Comparison of ENCODE assay signal across 8 cellular contexts in the genomic region with DNA sequence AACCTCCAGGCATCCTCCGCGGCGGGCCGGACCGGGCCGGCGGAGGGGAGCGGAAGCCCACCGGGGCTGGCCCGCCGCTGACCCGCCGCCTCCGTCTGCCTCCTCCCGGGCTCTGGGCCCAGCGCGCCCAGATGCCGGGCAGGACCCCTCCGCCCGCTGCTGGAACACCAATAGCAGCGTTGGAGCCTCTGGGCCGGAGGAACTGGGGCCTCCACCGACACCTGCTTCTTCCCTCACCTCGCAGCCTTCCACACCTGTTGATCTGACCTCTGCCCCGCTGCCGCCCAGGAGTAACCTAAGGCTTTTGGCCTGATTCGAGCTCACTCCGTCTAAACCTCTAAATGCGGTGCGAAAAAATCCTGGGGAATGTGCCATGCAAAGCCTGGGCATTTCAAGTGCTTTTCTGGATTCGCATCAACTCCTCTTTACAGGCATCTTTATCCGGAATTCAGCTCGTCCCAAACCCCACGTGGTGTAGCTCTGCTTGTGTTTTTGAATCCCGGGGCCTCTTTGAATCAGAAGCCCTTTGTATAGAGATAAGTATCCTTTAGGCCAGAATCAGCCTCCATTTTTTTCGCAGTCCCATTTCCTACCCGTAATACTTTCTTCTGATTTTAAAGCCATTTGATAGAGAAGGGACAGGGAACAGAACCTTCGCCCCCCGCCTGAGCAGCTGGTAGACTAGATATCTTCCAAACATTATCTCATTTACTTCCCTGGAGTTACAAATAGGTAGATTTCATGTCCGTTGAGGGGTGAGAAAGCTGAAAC. TPM values are rescaled to one million over a fixed set of nuclear protein-coding genes. Genes with fewer than 3 reads are reported as not detected.
DNase-seq lines count a peak whose midpoint lies in the region; ATAC-seq lines count a peak whose summit lies in the region.

No MANE protein-coding gene starts in this region.

- H3K4me3 ChIP-seq in rectal smooth muscle tissue (ENCODE audit: low read length), result peak overlapping the region; percentile 74

- H3K9me3 Mint-ChIP-seq in activated CD4-positive, alpha-beta T cell treated with anti-CD3 and anti-CD28 coated beads, Interleukin-2, amount 10 ng/mL, durations not matched to agents 24 days and 14 days, result no peaks in the 10 kb centered on the region
- H3K9me3 Mint-ChIP-seq in activated T-helper 2 cell treated with anti-CD3 and anti-CD28 coated beads, Interferon-gamma antibody, Interleukin-2, Interleukin-4, amounts not matched to agents 10 μg/mL and 5 μg/mL and 100 μg/mL, durations not matched to agents 14 hours and 24 hours and 36 hours, result no peaks in the 10 kb centered on the region

- H3K4me1 ChIP-seq in rectal smooth muscle tissue (ENCODE audit: control insufficient read depth, insufficient read depth, low read length), result peaks cover 23% of the 10 kb centered on the region

- no peaks in the 10 kb centered on the region for H3K36me3 Mint-ChIP-seq in activated CD4-positive, alpha-beta T cell treated with anti-CD3 and anti-CD28 coated beads, Interleukin-2, amount 10 ng/mL, durations not matched to agents 24 days and 14 days (ENCODE audit: low read depth)
- peaks cover 3% of the 10 kb centered on the region for H3K36me3 Mint-ChIP-seq in activated T-helper 2 cell treated with anti-CD3 and anti-CD28 coated beads, Interferon-gamma antibody, Interleukin-2, Interleukin-4, amounts not matched to agents 10 μg/mL and 5 μg/mL and 100 μg/mL, durations not matched to agents 14 hours and 24 hours and 36 hours (ENCODE audit: low read depth)

- intact Hi-C loops in activated CD4-positive, alpha-beta T cell treated with anti-CD3 and anti-CD28 coated beads, Interleukin-2, amount 10 ng/mL, durations not matched to agents 24 days and 14 days (cut with micrococcal nuclease), result loop anchor here (10.0 kb wide), 1 partner anchor 117 kb away; no protein-coding TSS in a partner anchor
- intact Hi-C loops in activated T-helper 2 cell treated with anti-CD3 and anti-CD28 coated beads, Interferon-gamma antibody, Interleukin-2, Interleukin-4, amounts not matched to agents 10 μg/mL and 5 μg/mL and 100 μg/mL, durations not matched to agents 14 hours and 24 hours and 36 hours (cut with micrococcal nuclease), result loop anchor here (5.0 kb wide), 1 partner anchor 115 kb away; no protein-coding TSS in a partner anchor

- peak; percentile 57 for DNase-seq in activated CD4-positive, alpha-beta T cell treated with anti-CD3 and anti-CD28 coated beads, Interleukin-2, amount 10 ng/mL, durations not matched to agents 24 days and 14 days
- no peak for DNase-seq in activated CD4-positive, alpha-beta T cell treated with anti-CD3 and anti-CD28 coated beads, Interleukin-2, amount 50 U/mL, for 1 hour
- DNase-seq in HT1080 (ENCODE audit: low read depth), result peak; percentile 38
- no peak for DNase-seq in activated T-helper 2 cell treated with anti-CD3 and anti-CD28 coated beads, Interferon-gamma antibody, Interleukin-2, Interleukin-4, amounts not matched to agents 10 μg/mL and 5 μg/mL and 100 μg/mL, durations not matched to agents 14 hours and 24 hours and 36 hours (ENCODE audit: low spot score)
- peak; percentile 47 for DNase-seq in hepatic stellate cell (ENCODE audit: low spot score)
- DNase-seq in SIG-M5 (lab: John Stamatoyannopoulos, UW), result no peak

- H3K27me3 ChIP-seq in rectal smooth muscle tissue (ENCODE audit: control insufficient read depth, insufficient read depth, low read length), result no peaks in the 10 kb centered on the region

- no peaks in the 10 kb centered on the region for H3K36me3 ChIP-seq in rectal smooth muscle tissue (ENCODE audit: control insufficient read depth, insufficient read depth, low read length)

- peak overlapping the region; percentile 36 for H3K27ac Mint-ChIP-seq in activated CD4-positive, alpha-beta T cell treated with anti-CD3 and anti-CD28 coated beads, Interleukin-2, amount 10 ng/mL, durations not matched to agents 24 days and 14 days
- H3K27ac Mint-ChIP-seq in activated T-helper 2 cell treated with anti-CD3 and anti-CD28 coated beads, Interferon-gamma antibody, Interleukin-2, Interleukin-4, amounts not matched to agents 10 μg/mL and 5 μg/mL and 100 μg/mL, durations not matched to agents 14 hours and 24 hours and 36 hours, result no peak overlapping the region

- ATAC-seq in HG02884 (IDR thresholded peaks at IDR 0.05; ENCODE audit: unreplicated experiment), result no peak

- H3K4me3 Mint-ChIP-seq in activated CD4-positive, alpha-beta T cell treated with anti-CD3 and anti-CD28 coated beads, Interleukin-2, amount 10 ng/mL, durations not matched to agents 24 days and 14 days, result peak overlapping the region; percentile 82
- H3K4me3 Mint-ChIP-seq in activated T-helper 2 cell treated with anti-CD3 and anti-CD28 coated beads, Interferon-gamma antibody, Interleukin-2, Interleukin-4, amounts not matched to agents 10 μg/mL and 5 μg/mL and 100 μg/mL, durations not matched to agents 14 hours and 24 hours and 36 hours (ENCODE audit: low read depth), result peak overlapping the region; percentile 58

- H3K27ac ChIP-seq in rectal smooth muscle tissue (ENCODE audit: low read depth, low read length), result peak overlapping the region; percentile 98

- H3K4me1 Mint-ChIP-seq in activated CD4-positive, alpha-beta T cell treated with anti-CD3 and anti-CD28 coated beads, Interleukin-2, amount 10 ng/mL, durations not matched to agents 24 days and 14 days, result peaks cover 10% of the 10 kb centered on the region
- H3K4me1 Mint-ChIP-seq in activated T-helper 2 cell treated with anti-CD3 and anti-CD28 coated beads, Interferon-gamma antibody, Interleukin-2, Interleukin-4, amounts not matched to agents 10 μg/mL and 5 μg/mL and 100 μg/mL, durations not matched to agents 14 hours and 24 hours and 36 hours (ENCODE audit: low read depth), result peaks cover 15% of the 10 kb centered on the region

- peaks cover 52% of the 10 kb centered on the region for H3K27me3 Mint-ChIP-seq in activated CD4-positive, alpha-beta T cell treated with anti-CD3 and anti-CD28 coated beads, Interleukin-2, amount 10 ng/mL, durations not matched to agents 24 days and 14 days
- peaks cover 49% of the 10 kb centered on the region for H3K27me3 Mint-ChIP-seq in activated T-helper 2 cell treated with anti-CD3 and anti-CD28 coated beads, Interferon-gamma antibody, Interleukin-2, Interleukin-4, amounts not matched to agents 10 μg/mL and 5 μg/mL and 100 μg/mL, durations not matched to agents 14 hours and 24 hours and 36 hours (ENCODE audit: low read depth)

- H3K9ac ChIP-seq in rectal smooth muscle tissue (ENCODE audit: low read length), result peak overlapping the region; percentile 54

RNA-seq across cellular contexts. Expression of gene CNN3, which starts 0.7 kb away (rescaled TPM):
- total RNA-seq in activated CD4-positive, alpha-beta T cell treated with anti-CD3 and anti-CD28 coated beads, Interleukin-2, amount 10 ng/mL, durations not matched to agents 24 days and 14 days, result 2.5 and 2.7 TPM in 2 replicates
- total RNA-seq in HT1080 (2014; rRNA removed; shearing (Covaris generic)), result 269 and 346 TPM in 2 replicates
- polyA plus RNA-seq in HT1080 (2015; cell fraction: cytosol; rRNA removed), result 307 and 319 TPM in 2 replicates
- 236 and 247 TPM in 2 replicates for polyA plus RNA-seq in HT1080 (2015; cell fraction: nucleus; rRNA removed)
- total RNA-seq in activated T-helper 2 cell treated with anti-CD3 and anti-CD28 coated beads, Interferon-gamma antibody, Interleukin-2, Interleukin-4, amounts not matched to agents 10 μg/mL and 5 μg/mL and 100 μg/mL, durations not matched to agents 14 hours and 24 hours and 36 hours, result 2.6 and 2.7 TPM in 2 replicates

Comparison
In these comparisons a context has a peak if more than half of its experiments do, and no peak if none do; other contexts are left out.
1. DNase-seq: peak in activated CD4-positive, alpha-beta T cell treated with anti-CD3 and anti-CD28 coated beads, Interleukin-2, amount 10 ng/mL, durations not matched to agents 24 days and 14 days (single experiment), HT1080 (single experiment) and hepatic stellate cell (single experiment); none in activated CD4-positive, alpha-beta T cell treated with anti-CD3 and anti-CD28 coated beads, Interleukin-2, amount 50 U/mL, for 1 hour (single experiment), activated T-helper 2 cell treated with anti-CD3 and anti-CD28 coated beads, Interferon-gamma antibody, Interleukin-2, Interleukin-4, amounts not matched to agents 10 μg/mL and 5 μg/mL and 100 μg/mL, durations not matched to agents 14 hours and 24 hours and 36 hours (single experiment) and SIG-M5 (single experiment).
2. RNA of gene CNN3, which starts 0.7 kb away (total RNA-seq): 269 to 346 TPM in HT1080; 2.5 to 2.7 TPM in activated CD4-positive, alpha-beta T cell treated with anti-CD3 and anti-CD28 coated beads, Interleukin-2, amount 10 ng/mL, durations not matched to agents 24 days and 14 days and 2.6 to 2.7 TPM in activated T-helper 2 cell treated with anti-CD3 and anti-CD28 coated beads, Interferon-gamma antibody, Interleukin-2, Interleukin-4, amounts not matched to agents 10 μg/mL and 5 μg/mL and 100 μg/mL, durations not matched to agents 14 hours and 24 hours and 36 hours; every median in the first group is over 10 times any median in the second.